In genomic region chr1:11522400-11523235, GRCh38 we compare ENCODE assay signal across 1 cellular context.
TF ChIP-seq lines count a peak whose summit lies in the region.

No MANE protein-coding gene starts in this region.

TF ChIP-seq in SK-N-SH treated with all-trans-retinoic acid at 6 μM for 48 hours, 23 proteins besides CTCF, POLR2A, EP300 and RAD21 (continued from another document):
- TF ChIP-seq CSRNP3 (CRISPR knock-in tag; IDR thresholded peaks at IDR 0.05), result no peak
- TF ChIP-seq TOX (CRISPR knock-in tag; IDR thresholded peaks at IDR 0.05; ENCODE audit: borderline replicate concordance), result no peak
- TF ChIP-seq CREB5 (CRISPR knock-in tag; IDR thresholded peaks at IDR 0.05; ENCODE audit: low read depth), result no peak
- TF ChIP-seq TCF4 (CRISPR knock-in tag; IDR thresholded peaks at IDR 0.05; ENCODE audit: borderline replicate concordance), result no peak
- TF ChIP-seq ZC3H10 (CRISPR knock-in tag; IDR thresholded peaks at IDR 0.05), result no peak
- no peak for TF ChIP-seq RARB (CRISPR knock-in tag; IDR thresholded peaks at IDR 0.05)
- TF ChIP-seq PATZ1 (CRISPR knock-in tag; IDR thresholded peaks at IDR 0.05; ENCODE audit: borderline replicate concordance), result no peak
- no peak for TF ChIP-seq ZFP30 (CRISPR knock-in tag; IDR thresholded peaks at IDR 0.05)
- no peak for TF ChIP-seq CSDC2 (CRISPR knock-in tag; IDR thresholded peaks at IDR 0.05)
- no peak for TF ChIP-seq SNAI2 (CRISPR knock-in tag; IDR thresholded peaks at IDR 0.05)
- no peak for TF ChIP-seq ZNF8 (CRISPR knock-in tag; IDR thresholded peaks at IDR 0.05)
- TF ChIP-seq ZNF70 (CRISPR knock-in tag; IDR thresholded peaks at IDR 0.05), result no peak
- no peak for TF ChIP-seq OSR1 (CRISPR knock-in tag; IDR thresholded peaks at IDR 0.05)
TF ChIP-seq in SK-N-SH treated with all-trans-retinoic acid at 6 μM for 48 hours: peak in this region for 0.
